ENCODE assay signal across 33 cellular contexts in the genomic region with DNA sequence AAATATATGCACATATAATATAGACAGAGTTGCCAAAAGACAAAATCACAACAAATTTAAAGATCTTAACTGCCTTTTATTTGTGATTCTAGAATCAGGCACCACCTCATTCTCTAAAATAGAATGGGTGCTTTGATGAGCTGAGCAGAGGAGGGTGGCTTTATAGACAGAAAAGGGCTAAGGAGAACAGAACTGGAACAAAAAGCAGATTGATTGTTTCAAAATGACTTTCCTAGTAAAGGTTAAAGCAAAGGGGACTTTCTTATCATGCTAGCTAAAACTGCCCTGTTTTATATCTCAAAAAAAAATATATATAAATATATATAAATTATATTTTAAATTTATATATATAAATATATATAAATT.
"Had no signal": no experiment of that assay in that cellular context is flagged by ENCODE, and none has a peak within 500 bp of the region (broad histone marks: within the 10 kb centered on the region; RNA-seq: fewer than 3 reads in every experiment).

No MANE protein-coding gene starts in this region.

- FAIRE-seq: astrocyte, bronchial epithelial cell, endometrium, endothelial cell of umbilical vein, frontal cortex had no signal

- H3K27me3 Mint-ChIP-seq: activated CD8-positive, alpha-beta T cell treated with anti-CD3 and anti-CD28 coated beads for 36 hours; activated naive CD8-positive, alpha-beta T cell; activated T-helper 17 cell treated with anti-CD3 and anti-CD28 coated beads, Interleukin-2, amount 50 U/mL, for 72 hours; central memory CD8-positive, alpha-beta T cell; effector memory CD8-positive, alpha-beta T cell; T-helper 17 cell had no signal

- DNase-seq: activated CD4-positive, alpha-beta T cell treated with anti-CD3 and anti-CD28 coated beads for 1 hour; activated CD4-positive, alpha-beta T cell treated with anti-CD3 and anti-CD28 coated beads for 48 hours; activated CD4-positive, alpha-beta T cell treated with anti-CD3 and anti-CD28 coated beads, Interleukin-2, amount 50 U/mL, for 1 hour; activated CD4-positive, alpha-beta T cell treated with anti-CD3 and anti-CD28 coated beads, Interleukin-2, amount 50 U/mL, for 48 hours; activated CD8-positive, alpha-beta memory T cell treated with anti-CD3 and anti-CD28 coated beads for 24 hours; activated CD8-positive, alpha-beta T cell treated with anti-CD3 and anti-CD28 coated beads for 36 hours; activated effector memory CD4-positive, alpha-beta T cell treated with Interleukin-2 at 50 U/mL for 16 hours; activated gamma-delta T cell treated with Interleukin-2 at 50 U/mL for 16 hours; activated naive CD4-positive, alpha-beta T cell treated with anti-CD3 and anti-CD28 coated beads, Interleukin-2, amount 50 U/mL, for 16 hours; activated naive CD4-positive, alpha-beta T cell treated with Interleukin-2 at 50 U/mL for 16 hours; activated T-cell treated with anti-CD3 and anti-CD28 coated beads, Interleukin-2, amount 50 U/mL, for 4 hours; amniotic stem cell; anterior cingulate cortex; brain microvascular endothelial cell; dermis blood vessel endothelial cell; effector CD4-positive, alpha-beta T cell; effector memory CD8-positive, alpha-beta T cell; foreskin fibroblast; head of caudate nucleus; T-helper 1 cell; T-helper 17 cell; T1000 had no signal

- H3K4me1 Mint-ChIP-seq: activated T-helper 17 cell treated with anti-CD3 and anti-CD28 coated beads, Interleukin-2, amount 50 U/mL, for 72 hours; central memory CD8-positive, alpha-beta T cell; T-helper 17 cell had no signal

- H3K27ac Mint-ChIP-seq: activated CD8-positive, alpha-beta T cell treated with anti-CD3 and anti-CD28 coated beads for 36 hours; activated naive CD8-positive, alpha-beta T cell; activated T-helper 17 cell treated with anti-CD3 and anti-CD28 coated beads, Interleukin-2, amount 50 U/mL, for 72 hours; effector memory CD8-positive, alpha-beta T cell; T-helper 17 cell; T-helper 2 cell treated with Interferon-gamma antibody and Interleukin-4, amounts not matched to agents 5 μg/mL and 100 μg/mL, for 36 hours had no signal

- H3K4me3 ChIP-seq: coronary artery had no signal

- H3K27me3 ChIP-seq: brain microvascular endothelial cell had no signal

- H3K36me3 Mint-ChIP-seq: activated naive CD8-positive, alpha-beta T cell had no signal

- H3K4me3 Mint-ChIP-seq: activated CD8-positive, alpha-beta T cell treated with anti-CD3 and anti-CD28 coated beads for 36 hours; activated naive CD8-positive, alpha-beta T cell; activated T-cell treated with anti-CD3 and anti-CD28 coated beads, Interleukin-2, amount 50 U/mL, for 4 hours; activated T-helper 17 cell treated with anti-CD3 and anti-CD28 coated beads, Interleukin-2, amount 50 U/mL, for 72 hours; central memory CD8-positive, alpha-beta T cell; effector memory CD8-positive, alpha-beta T cell; T-helper 17 cell; T-helper 2 cell treated with Interferon-gamma antibody and Interleukin-4, amounts not matched to agents 5 μg/mL and 100 μg/mL, for 36 hours had no signal

- H3K9me3 Mint-ChIP-seq: T-helper 2 cell treated with Interferon-gamma antibody and Interleukin-4, amounts not matched to agents 5 μg/mL and 100 μg/mL, for 36 hours had no signal

- H3K27ac ChIP-seq: brain microvascular endothelial cell, coronary artery, epithelial cell of prostate had no signal

- ATAC-seq: activated CD8-positive, alpha-beta T cell treated with anti-CD3 and anti-CD28 coated beads for 36 hours; activated T-cell treated with anti-CD3 and anti-CD28 coated beads, Interleukin-2, amount 50 U/mL, for 4 hours; activated T-helper 17 cell treated with anti-CD3 and anti-CD28 coated beads, Interleukin-2, amount 50 U/mL, for 72 hours; effector memory CD8-positive, alpha-beta T cell; T-helper 17 cell had no signal

- H3K36me3 ChIP-seq: brain microvascular endothelial cell had no signal
